In the genomic region with DNA sequence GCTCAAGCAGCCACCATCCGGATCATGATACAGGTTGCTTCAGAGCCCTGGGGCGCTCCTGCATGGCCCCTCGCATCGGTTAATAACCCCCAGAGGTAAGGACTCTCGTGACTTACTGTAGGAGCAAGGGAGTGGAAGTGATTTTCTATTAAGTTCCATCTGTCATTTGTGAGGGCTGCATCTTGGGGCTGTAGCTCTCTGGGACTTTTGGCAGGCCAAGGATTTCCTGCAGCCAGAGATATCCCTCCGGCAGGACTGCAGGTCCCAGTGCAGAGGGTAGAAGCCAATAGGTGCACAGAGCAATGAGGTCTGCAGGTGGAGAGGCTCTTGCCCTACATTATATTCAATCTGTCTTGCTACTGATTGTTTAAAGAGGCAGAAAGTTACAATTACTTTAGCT, we compare ENCODE assay signal across 28 cellular contexts.
"Had no signal": no experiment of that assay in that cellular context is flagged by ENCODE, and none has a peak within 500 bp of the region (broad histone marks: within the 10 kb centered on the region; RNA-seq: fewer than 3 reads in every experiment).

No MANE protein-coding gene starts in this region.

- H3K36me3 Mint-ChIP-seq: natural killer cell; neural progenitor cell; stimulated activated effector memory CD8-positive, alpha-beta T cell treated with anti-CD3 and anti-CD28 coated beads, Interleukin-12 subunit alpha, Interleukin-12 subunit beta, amount 100 ng/mL, for 72 hours; stimulated activated naive B cell treated with anti-CD40 and anti-IgM and Interleukin-4, amounts not matched to agents 10 μg/mL and 1 μg/mL and 100 μg/mL, for 72 hours had no signal

- DNase-seq: natural killer cell; occipital lobe; ovary; posterior cingulate gyrus; psoas muscle; right cardiac atrium; right lobe of liver; sigmoid colon; small intestine; stimulated activated CD4-positive, alpha-beta T cell treated with anti-CD3 and anti-CD28 coated beads, Interleukin-15, amount 100 ng/mL, for 24 hours; stimulated activated CD4-positive, alpha-beta T cell treated with anti-CD3 and anti-CD28 coated beads, Interleukin-2, amount 100 ng/mL, for 24 hours; stimulated activated CD4-positive, alpha-beta T cell treated with anti-CD3 and anti-CD28 coated beads, Interleukin-2, amount 100 ng/mL, for 48 hours; stimulated activated CD4-positive, alpha-beta T cell treated with anti-CD3 and anti-CD28 coated beads, Interleukin-4, amount 100 ng/mL, for 24 hours; stimulated activated naive B cell treated with anti-CD40 and anti-IgM and Interleukin-4, amounts not matched to agents 10 μg/mL and 1 μg/mL and 100 μg/mL, for 72 hours; stimulated activated naive CD4-positive, alpha-beta T cell treated with Interleukin-2 at 50 U/mL for 16 hours; stomach; thyroid gland; trophoblast cell; upper lobe of left lung; uterus had no signal

- H3K4me1 Mint-ChIP-seq: natural killer cell; nephron; stimulated activated effector memory CD8-positive, alpha-beta T cell treated with anti-CD3 and anti-CD28 coated beads, Interleukin-12 subunit alpha, Interleukin-12 subunit beta, amount 100 ng/mL, for 72 hours; stimulated activated naive B cell treated with anti-CD40 and anti-IgM and Interleukin-4, amounts not matched to agents 10 μg/mL and 1 μg/mL and 100 μg/mL, for 72 hours had no signal

- H3K36me3 ChIP-seq: neural progenitor cell, ovary, right lobe of liver, sigmoid colon, stomach, thoracic aorta, thyroid gland, tibial nerve, upper lobe of left lung, uterus had no signal

- H3K27ac Mint-ChIP-seq: natural killer cell; nephron; neural progenitor cell; stimulated activated effector memory CD8-positive, alpha-beta T cell treated with anti-CD3 and anti-CD28 coated beads, Interleukin-12 subunit alpha, Interleukin-12 subunit beta, amount 100 ng/mL, for 72 hours; stimulated activated naive B cell treated with anti-CD40 and anti-IgM and Interleukin-4, amounts not matched to agents 10 μg/mL and 1 μg/mL and 100 μg/mL, for 72 hours; stimulated activated naive CD8-positive, alpha-beta T cell treated with anti-CD3 and anti-CD28 coated beads, Interleukin-15, Interleukin-2, amounts not matched to agents 100 ng/mL and 50 ng/mL, for 24 hours had no signal

- H3K27ac ChIP-seq: neural progenitor cell, ovary, parathyroid adenoma, psoas muscle, right lobe of liver, sigmoid colon, stomach, thoracic aorta, thyroid gland, tibial nerve, upper lobe of left lung, uterus had no signal

- H3K4me1 ChIP-seq: neural progenitor cell, parathyroid adenoma, psoas muscle, right lobe of liver, sigmoid colon, stomach, thyroid gland, tibial nerve, upper lobe of left lung, uterus had no signal

- H3K9me3 ChIP-seq: ovary, psoas muscle, right lobe of liver, sigmoid colon, stomach, thoracic aorta, thyroid gland, upper lobe of left lung, uterus had no signal

- H3K9me3 Mint-ChIP-seq: natural killer cell; nephron; neural progenitor cell; stimulated activated effector memory CD8-positive, alpha-beta T cell treated with anti-CD3 and anti-CD28 coated beads, Interleukin-12 subunit alpha, Interleukin-12 subunit beta, amount 100 ng/mL, for 72 hours; stimulated activated naive B cell treated with anti-CD40 and anti-IgM and Interleukin-4, amounts not matched to agents 10 μg/mL and 1 μg/mL and 100 μg/mL, for 72 hours had no signal

- H3K27me3 ChIP-seq: neural progenitor cell, ovary, right lobe of liver, sigmoid colon, thyroid gland, tibial nerve, upper lobe of left lung, uterus had no signal

- H3K4me3 Mint-ChIP-seq: natural killer cell; nephron; neural progenitor cell; stimulated activated effector memory CD8-positive, alpha-beta T cell treated with anti-CD3 and anti-CD28 coated beads, Interleukin-12 subunit alpha, Interleukin-12 subunit beta, amount 100 ng/mL, for 72 hours; stimulated activated naive B cell treated with anti-CD40 and anti-IgM and Interleukin-4, amounts not matched to agents 10 μg/mL and 1 μg/mL and 100 μg/mL, for 72 hours; stimulated activated naive CD8-positive, alpha-beta T cell treated with anti-CD3 and anti-CD28 coated beads, Interleukin-15, Interleukin-2, amounts not matched to agents 100 ng/mL and 50 ng/mL, for 24 hours had no signal

- H3K4me3 ChIP-seq: neural progenitor cell, ovary, psoas muscle, right lobe of liver, sigmoid colon, stomach, thoracic aorta, thyroid gland, tibial nerve, upper lobe of left lung, uterus had no signal

- ATAC-seq: natural killer cell; psoas muscle; right cardiac atrium; right lobe of liver; stimulated activated effector memory CD8-positive, alpha-beta T cell treated with anti-CD3 and anti-CD28 coated beads, Interleukin-12 subunit alpha, Interleukin-12 subunit beta, amount 100 ng/mL, for 72 hours; stimulated activated naive B cell treated with anti-CD40 and anti-IgM and Interleukin-4, amounts not matched to agents 10 μg/mL and 1 μg/mL and 100 μg/mL, for 72 hours had no signal

- H3K27me3 Mint-ChIP-seq: progenitor cell of endocrine pancreas; stimulated activated naive CD8-positive, alpha-beta T cell treated with anti-CD3 and anti-CD28 coated beads, Interleukin-15, Interleukin-2, amounts not matched to agents 100 ng/mL and 50 ng/mL, for 24 hours had no signal
